In genomic region chr6:18276610-18277009, GRCh38 we compare ENCODE assay signal across 8 cellular contexts. TPM values are rescaled to one million over a fixed set of nuclear protein-coding genes. Genes with fewer than 3 reads are reported as not detected.
A peak's percentile ranks its signal among the peaks of the same experiment; 100 is the strongest.
DNase-seq lines count a peak whose midpoint lies in the region; ATAC-seq and TF ChIP-seq lines count a peak whose summit lies in the region.

No MANE protein-coding gene starts in this region.

- H3K27ac ChIP-seq in breast epithelium (no peak overlapping the region), RWPE2 (ENCODE audit: poor library complexity, severe bottlenecking) (no peak overlapping the region), right cardiac atrium (ENCODE audit: low read length) (no peak overlapping the region), aorta (ENCODE audit: low read depth in 1 of 2, low read length in 2 of 2) (no peak overlapping the region)

- H3K4me1 ChIP-seq in breast epithelium = peaks cover 0 to 7% of the 10 kb centered on the region in 2 donors
- H3K4me1 ChIP-seq in RWPE2 (ENCODE audit: insufficient read depth, poor library complexity, severe bottlenecking) = peaks cover 2% of the 10 kb centered on the region
- H3K4me1 ChIP-seq in right cardiac atrium (ENCODE audit: control insufficient read depth, insufficient read depth, low read length) = no peaks in the 10 kb centered on the region
- H3K4me1 ChIP-seq in aorta (ENCODE audit: control insufficient read depth in 1 of 2, insufficient read depth in 2 of 2, low read length in 2 of 2) = no peaks in the 10 kb centered on the region

- peak overlapping the region; percentile 68 for H3K4me3 Mint-ChIP-seq in MCF 10A (ENCODE audit: unreplicated experiment)
- H3K4me3 Mint-ChIP-seq in stimulated activated naive CD8-positive, alpha-beta T cell treated with anti-CD3 and anti-CD28 coated beads, Interleukin-15, amount 100 ng/mL, for 72 hours = peak overlapping the region; percentile 61 to 80

- no peaks in the 10 kb centered on the region for H3K9me3 Mint-ChIP-seq in MCF 10A (ENCODE audit: unreplicated experiment)
- H3K9me3 Mint-ChIP-seq in stimulated activated naive CD8-positive, alpha-beta T cell treated with anti-CD3 and anti-CD28 coated beads, Interleukin-15, amount 100 ng/mL, for 72 hours = peaks cover 0 to 5% of the 10 kb centered on the region in 2 donors

- H3K36me3 ChIP-seq in breast epithelium (no peaks in the 10 kb centered on the region), RWPE2 (ENCODE audit: low read depth) (no peaks in the 10 kb centered on the region), aorta (ENCODE audit: control insufficient read depth in 1 of 2, insufficient read depth in 2 of 2, low read length in 1 of 2) (no peaks in the 10 kb centered on the region)

- no peaks in the 10 kb centered on the region for H3K36me3 Mint-ChIP-seq in MCF 10A (ENCODE audit: insufficient read depth, unreplicated experiment)

- POLR2A ChIA-PET in MCF 10A (lab: Yijun Ruan, JAX) = no interaction called here

- BruUV-seq in MCF 10A (replicated peaks; lab: Mats Ljungman, UMichigan) = no TSS peak

- no peak overlapping the region for H3K27ac Mint-ChIP-seq in MCF 10A (ENCODE audit: low read depth, unreplicated experiment)
- H3K27ac Mint-ChIP-seq in stimulated activated naive CD8-positive, alpha-beta T cell treated with anti-CD3 and anti-CD28 coated beads, Interleukin-15, amount 100 ng/mL, for 72 hours = peak overlapping the region in 1 of 2 donors; percentile 16

- peaks cover 23% of the 10 kb centered on the region for H3K27me3 Mint-ChIP-seq in MCF 10A (ENCODE audit: insufficient read depth, unreplicated experiment)
- H3K27me3 Mint-ChIP-seq in stimulated activated naive CD8-positive, alpha-beta T cell treated with anti-CD3 and anti-CD28 coated beads, Interleukin-15, amount 100 ng/mL, for 72 hours = peaks cover 70% of the 10 kb centered on the region

- DNase-seq in MCF 10A (ENCODE audit: unreplicated experiment) (no peak), breast epithelium (ENCODE audit: low spot score in 2 of 2) (no peak), RWPE2 (ENCODE audit: low spot score) (no peak), right cardiac atrium (no peak), aorta (no peak)
- no peak for DNase-seq in stimulated activated naive CD8-positive, alpha-beta T cell treated with anti-CD3 and anti-CD28 coated beads, Interleukin-15, amount 100 ng/mL, for 72 hours
- DNase-seq in activated CD4-positive, alpha-beta T cell treated with anti-CD3 and anti-CD28 coated beads, Interleukin-2, amount 50 U/mL, for 4 hours = no peak

- no peak for ATAC-seq in RWPE2 (ENCODE audit: low read depth)
- ATAC-seq in right cardiac atrium = no peak
- ATAC-seq in stimulated activated naive CD8-positive, alpha-beta T cell treated with anti-CD3 and anti-CD28 coated beads, Interleukin-15, amount 100 ng/mL, for 72 hours = no peak
- ATAC-seq in HG03521 (IDR thresholded peaks at IDR 0.05; ENCODE audit: unreplicated experiment) = no peak
- ATAC-seq in aorta (ENCODE audit: low FRiP score) = no peak

- H3K27me3 ChIP-seq in breast epithelium = peaks cover 0 to 32% of the 10 kb centered on the region in 2 donors
- H3K27me3 ChIP-seq in RWPE2 (ENCODE audit: insufficient read depth, poor library complexity, severe bottlenecking) = peaks cover 19% of the 10 kb centered on the region
- H3K27me3 ChIP-seq in right cardiac atrium (ENCODE audit: control insufficient read depth, insufficient read depth) = no peaks in the 10 kb centered on the region
- peaks cover 0 to 2% of the 10 kb centered on the region in 2 donors for H3K27me3 ChIP-seq in aorta (ENCODE audit: control insufficient read depth in 1 of 2, insufficient read depth in 2 of 2, low read length in 1 of 2)

- TF ChIP-seq CTCF in MCF 10A (IDR thresholded peaks at IDR 0.05; ENCODE audit: unreplicated experiment) = no peak
- TF ChIP-seq CTCF in breast epithelium (IDR thresholded peaks at IDR 0.05) = no peak
- no peak for TF ChIP-seq CTCF in RWPE2 (IDR thresholded peaks at IDR 0.05; ENCODE audit: poor library complexity, severe bottlenecking)

- intact Hi-C loops in MCF 10A (cut with micrococcal nuclease) (no loop called here), breast epithelium (cut with DNase I; ENCODE audit: low total_unique reads) (no loop called here), right cardiac atrium (cut with DNase I) (no loop called here), aorta (cut with DNase I) (no loop called here)

- H3K4me3 ChIP-seq in breast epithelium (peak overlapping the region in 1 of 3 donors; percentile 50), RWPE2 (ENCODE audit: severe bottlenecking) (peak overlapping the region; percentile 31), right cardiac atrium (ENCODE audit: low read length) (peak overlapping the region; percentile 44), aorta (ENCODE audit: low read length in 2 of 2) (no peak overlapping the region)

- CTCF ChIA-PET in MCF 10A (lab: Yijun Ruan, JAX) = no interaction called here

- H3K9me3 ChIP-seq in breast epithelium (no peaks in the 10 kb centered on the region), RWPE2 (ENCODE audit: severe bottlenecking) (no peaks in the 10 kb centered on the region), right cardiac atrium (ENCODE audit: control insufficient read depth, low read length) (no peaks in the 10 kb centered on the region), aorta (ENCODE audit: control insufficient read depth, low read length) (no peaks in the 10 kb centered on the region)

- no peak for TF ChIP-seq POLR2A in breast epithelium (IDR thresholded peaks at IDR 0.05)

- no peaks in the 10 kb centered on the region for H3K4me1 Mint-ChIP-seq in MCF 10A (ENCODE audit: insufficient read depth, unreplicated experiment)
- H3K4me1 Mint-ChIP-seq in stimulated activated naive CD8-positive, alpha-beta T cell treated with anti-CD3 and anti-CD28 coated beads, Interleukin-15, amount 100 ng/mL, for 72 hours = peaks cover 14% of the 10 kb centered on the region

- WGBS in right cardiac atrium = 43% methylated on average over 6 of the region's 6 CpGs
- WGBS in aorta, 2 donors = 57% methylated on average over 6 of the region's 6 CpGs

RNA-seq across cellular contexts. Expression of gene DEK, which starts 12.3 kb away (rescaled TPM):
- 118 and 148 TPM in 2 replicates for total RNA-seq in MCF 10A (2022)
- 100 to 1,000 TPM; 107 to 162 (median 125) TPM for total RNA-seq in breast epithelium
- total RNA-seq in right cardiac atrium = 10 to 100 TPM; 82.5 to 97.9 (median 89.1) TPM
- 49.9 TPM for polyA plus RNA-seq in right cardiac atrium
- total RNA-seq in aorta = 10 to 100 TPM; 73.0 to 77.6 TPM
- polyA plus RNA-seq in aorta = 10 to 100 TPM; 61.7 to 83.9 TPM

Comparison
In these comparisons a context has a peak if more than half of its experiments do, and no peak if none do; other contexts are left out.
1. H3K4me3 ChIP-seq: peak in RWPE2 (single experiment) and right cardiac atrium (single experiment); none in aorta (0 of 2).